8 cellular contexts compared by ENCODE assay signal in genomic region chr1:210446479-210446878, GRCh38.
DNase-seq lines count a peak whose midpoint lies in the region; ATAC-seq and TF ChIP-seq lines count a peak whose summit lies in the region.

No MANE protein-coding gene starts in this region.

- peak; percentile 94 for ATAC-seq in HG03442 (IDR thresholded peaks at IDR 0.05; ENCODE audit: unreplicated experiment)

- no peak overlapping the region for H3K9ac ChIP-seq in colonic mucosa (ENCODE audit: low read depth in 2 of 2, low read length in 2 of 2)

- H3K9me3 ChIP-seq in effector memory CD4-positive, alpha-beta T cell (ENCODE audit: control insufficient read depth, low read length): no peaks in the 10 kb centered on the region
- H3K9me3 ChIP-seq in colonic mucosa: no peaks in the 10 kb centered on the region

- H3K4me3 ChIP-seq in effector memory CD4-positive, alpha-beta T cell (ENCODE audit: insufficient read depth, low read depth, low read length, poor library complexity, severe bottlenecking): no peak overlapping the region
- no peak overlapping the region for H3K4me3 ChIP-seq in colonic mucosa

- no peak overlapping the region for H3K27ac ChIP-seq in effector memory CD4-positive, alpha-beta T cell (ENCODE audit: insufficient read depth, low read length, poor library complexity, severe bottlenecking)
- H3K27ac ChIP-seq in colonic mucosa (no peak overlapping the region), RWPE1 (no peak overlapping the region)

- TF ChIP-seq CTCF in colonic mucosa (IDR thresholded peaks at IDR 0.05) (no peak), RWPE1 (conservative IDR thresholded peaks at IDR 0.05; ENCODE audit: low read depth) (no peak)

- no peaks in the 10 kb centered on the region for H3K36me3 ChIP-seq in effector memory CD4-positive, alpha-beta T cell (ENCODE audit: control insufficient read depth, insufficient read depth, low read length)
- no peaks in the 10 kb centered on the region for H3K36me3 ChIP-seq in colonic mucosa

- DNase-seq in DMS53 (lab: John Stamatoyannopoulos, UW) (peak; percentile 97), colonic mucosa (no peak), iPS-NIHi11 (ENCODE audit: low spot score) (no peak), RWPE1 (ENCODE audit: low spot score) (no peak)
- peak; percentile 71 for DNase-seq in activated CD4-positive, alpha-beta T cell treated with anti-CD3 and anti-CD28 coated beads for 1 hour
- DNase-seq in effector memory CD4-positive, alpha-beta T cell: peak; percentile 22 to 54 (median 40)
- DNase-seq in stimulated activated CD8-positive, alpha-beta memory T cell treated with anti-CD3 and anti-CD28 coated beads, Interleukin-15, amount 100 ng/mL, for 48 hours (ENCODE audit: low read depth in 2 of 2): peak; percentile 84 to 87

- intact Hi-C loops in colonic mucosa (cut with DNase I): no loop called here

- H3K4me1 ChIP-seq in effector memory CD4-positive, alpha-beta T cell (ENCODE audit: control insufficient read depth, insufficient read depth, low read length, poor library complexity, severe bottlenecking): peaks cover 9% of the 10 kb centered on the region
- H3K4me1 ChIP-seq in colonic mucosa: no peaks in the 10 kb centered on the region

- no peaks in the 10 kb centered on the region for H3K27me3 ChIP-seq in effector memory CD4-positive, alpha-beta T cell (replicated peaks; ENCODE audit: control insufficient read depth, insufficient read depth, low read length, poor library complexity, severe bottlenecking)
- H3K27me3 ChIP-seq in colonic mucosa: no peaks in the 10 kb centered on the region

- POLR2A ChIA-PET in RWPE1 (lab: Yijun Ruan, JAX; ENCODE audit: low non-redundant PET): no interaction called here

- CTCF ChIA-PET in RWPE1 (lab: Yijun Ruan, JAX): interaction anchor here (0.6 to 2.1 kb wide), 3 partner anchors 268 to 687 kb away, joined by 3 to 7 read pairs (median 3); partner anchors contain the start of gene KCNH1

Comparison
In these comparisons a context has a peak if more than half of its experiments do, and no peak if none do; other contexts are left out.
1. DNase-seq: peak in DMS53 (single experiment), activated CD4-positive, alpha-beta T cell treated with anti-CD3 and anti-CD28 coated beads for 1 hour (single experiment), effector memory CD4-positive, alpha-beta T cell (3 of 3) and stimulated activated CD8-positive, alpha-beta memory T cell treated with anti-CD3 and anti-CD28 coated beads, Interleukin-15, amount 100 ng/mL, for 48 hours (2 of 2); none in colonic mucosa (single experiment), iPS-NIHi11 (single experiment) and RWPE1 (single experiment).